1 cellular context compared by ENCODE assay signal in genomic region chr16:66908762-66909559, GRCh38.
TF ChIP-seq lines count a peak whose summit lies in the region.

No MANE protein-coding gene starts in this region.

TF ChIP-seq in HepG2, 621 proteins besides CTCF, POLR2A, EP300 and RAD21:
- TF ChIP-seq KLF9 (CRISPR knock-in tag; IDR thresholded peaks at IDR 0.05; ENCODE audit: low read depth): no peak
- TF ChIP-seq ZBTB26 (CRISPR knock-in tag; IDR thresholded peaks at IDR 0.05; ENCODE audit: borderline replicate concordance): no peak
- TF ChIP-seq KDM6A (CRISPR knock-in tag; IDR thresholded peaks at IDR 0.05; ENCODE audit: low read depth): no peak
- TF ChIP-seq ZNF318 (CRISPR knock-in tag; IDR thresholded peaks at IDR 0.05): no peak
- TF ChIP-seq TFDP1 (CRISPR knock-in tag; IDR thresholded peaks at IDR 0.05; ENCODE audit: borderline replicate concordance): no peak
- TF ChIP-seq ZNF362 (CRISPR knock-in tag; IDR thresholded peaks at IDR 0.05; ENCODE audit: borderline replicate concordance): no peak
- peak; percentile 23; the same call in 1 of the 2 replicates for TF ChIP-seq KDM1A (CRISPR knock-in tag; IDR thresholded peaks at IDR 0.05)
- TF ChIP-seq E2F2 (CRISPR knock-in tag; IDR thresholded peaks at IDR 0.05; ENCODE audit: borderline replicate concordance): no peak
- no peak for TF ChIP-seq ZNF879 (CRISPR knock-in tag; IDR thresholded peaks at IDR 0.05)
- no peak for TF ChIP-seq POLR2AphosphoS2 (IDR thresholded peaks at IDR 0.05; ENCODE audit: low read depth, low read length)
- TF ChIP-seq SRSF1 (optimal IDR thresholded peaks at IDR 0.05; ENCODE audit: low read depth, low read length): no peak
- TF ChIP-seq ZNF775 (CRISPR knock-in tag; IDR thresholded peaks at IDR 0.05; ENCODE audit: borderline replicate concordance): no peak
- TF ChIP-seq HDAC1 (CRISPR knock-in tag; IDR thresholded peaks at IDR 0.05): no peak
- no peak for TF ChIP-seq MEIS1 (CRISPR knock-in tag; IDR thresholded peaks at IDR 0.05; ENCODE audit: borderline replicate concordance)
- 0 out of 2 replicates have a peak, but pooled peaks have one; percentile 55 for TF ChIP-seq ZMYM3 (CRISPR knock-in tag; IDR thresholded peaks at IDR 0.05)
- no peak for TF ChIP-seq SCMH1 (CRISPR knock-in tag; IDR thresholded peaks at IDR 0.05; ENCODE audit: borderline replicate concordance)
- TF ChIP-seq ZNF629 (CRISPR knock-in tag; conservative IDR thresholded peaks at IDR 0.05): peak; percentile 91
- TF ChIP-seq ZNF33A (CRISPR knock-in tag; IDR thresholded peaks at IDR 0.05; ENCODE audit: borderline replicate concordance): no peak
- no peak for TF ChIP-seq ZNF30 (CRISPR knock-in tag; IDR thresholded peaks at IDR 0.05)
- TF ChIP-seq POLR2G (IDR thresholded peaks at IDR 0.05; ENCODE audit: low read depth, low read length): no peak
